In genomic region chr17:28777178-28777577, GRCh38 we compare ENCODE assay signal across 16 cellular contexts. TPM values are rescaled to one million over a fixed set of nuclear protein-coding genes. Genes with fewer than 3 reads are reported as not detected.
A peak's percentile ranks its signal among the peaks of the same experiment; 100 is the strongest.
DNase-seq lines count a peak whose midpoint lies in the region; ATAC-seq and TF ChIP-seq lines count a peak whose summit lies in the region.
"Had no signal": no experiment of that assay in that cellular context is flagged by ENCODE, and none has a peak within 500 bp of the region (broad histone marks: within the 10 kb centered on the region; RNA-seq: fewer than 3 reads in every experiment).

No MANE protein-coding gene starts in this region.

- no peaks in the 10 kb centered on the region for H3K9me2 ChIP-seq in Karpas-422 (replicated peaks; ENCODE audit: insufficient read depth, low read length)

- H3K79me2 ChIP-seq in Karpas-422 (ENCODE audit: low read length) = peaks cover 86% of the 10 kb centered on the region

- H2AFZ ChIP-seq in Karpas-422 (ENCODE audit: low read length) = no peak overlapping the region

- H3K9me3 Mint-ChIP-seq in activated naive CD4-positive, alpha-beta T cell treated with anti-CD3 and anti-CD28 coated beads, Interleukin-2, amount 10 ng/mL, durations not matched to agents 7 days and 5 days = no peaks in the 10 kb centered on the region
- H3K9me3 Mint-ChIP-seq in effector memory CD8-positive, alpha-beta T cell = no peaks in the 10 kb centered on the region
- H3K9me3 Mint-ChIP-seq: stimulated activated naive CD8-positive, alpha-beta T cell treated with anti-CD3 and anti-CD28 coated beads, Interleukin-15, amount 100 ng/mL, for 72 hours had no signal

- H3K9me3 ChIP-seq in Karpas-422 (ENCODE audit: low read length) (no peaks in the 10 kb centered on the region), prostate gland (no peaks in the 10 kb centered on the region)

- no peak overlapping the region for H3K4me2 ChIP-seq in Karpas-422 (ENCODE audit: low read depth, low read length, poor library complexity, severe bottlenecking)

- H3K9ac ChIP-seq in Karpas-422 (ENCODE audit: low read length) = no peak overlapping the region

- H4K20me1 ChIP-seq in Karpas-422 (ENCODE audit: insufficient read depth, low read depth, low read length) = no peaks in the 10 kb centered on the region

- H3K4me3 Mint-ChIP-seq in activated naive CD4-positive, alpha-beta T cell treated with anti-CD3 and anti-CD28 coated beads, Interleukin-2, amount 10 ng/mL, durations not matched to agents 7 days and 5 days = no peak overlapping the region
- H3K4me3 Mint-ChIP-seq in effector memory CD8-positive, alpha-beta T cell = no peak overlapping the region
- H3K4me3 Mint-ChIP-seq: brain; stimulated activated naive CD8-positive, alpha-beta T cell treated with anti-CD3 and anti-CD28 coated beads, Interleukin-15, amount 100 ng/mL, for 72 hours had no signal

- H3K27me3 ChIP-seq in Karpas-422 (ENCODE audit: low read length) (no peaks in the 10 kb centered on the region), prostate gland (replicated peaks; ENCODE audit: insufficient read depth) (no peaks in the 10 kb centered on the region)
- H3K27me3 ChIP-seq: dorsolateral prefrontal cortex had no signal

- intact Hi-C loops in prostate gland (cut with DNase I) = no loop called here

- peaks cover 27% of the 10 kb centered on the region for H3K36me3 Mint-ChIP-seq in activated naive CD4-positive, alpha-beta T cell treated with anti-CD3 and anti-CD28 coated beads, Interleukin-2, amount 10 ng/mL, durations not matched to agents 7 days and 5 days
- peaks cover 17% of the 10 kb centered on the region for H3K36me3 Mint-ChIP-seq in effector memory CD8-positive, alpha-beta T cell (ENCODE audit: insufficient read depth)

- H3K4me3 ChIP-seq in Karpas-422 (ENCODE audit: low read length) (no peak overlapping the region), prostate gland (no peak overlapping the region)
- H3K4me3 ChIP-seq: dorsolateral prefrontal cortex had no signal

- peaks cover 24% of the 10 kb centered on the region for H3K4me1 Mint-ChIP-seq in activated naive CD4-positive, alpha-beta T cell treated with anti-CD3 and anti-CD28 coated beads, Interleukin-2, amount 10 ng/mL, durations not matched to agents 7 days and 5 days
- H3K4me1 Mint-ChIP-seq in effector memory CD8-positive, alpha-beta T cell (ENCODE audit: low read depth in 2 of 2) = peaks cover 18 to 39% of the 10 kb centered on the region in 2 donors

- no peak for TF ChIP-seq POLR2A in prostate gland (IDR thresholded peaks at IDR 0.05)

- CTCF ChIA-PET in activated naive CD4-positive, alpha-beta T cell treated with anti-CD3 and anti-CD28 coated beads, Interleukin-2, amount 10 ng/mL, durations not matched to agents 7 days and 5 days (lab: Charles Lee) = interaction anchor here (2.0 kb wide), 1 partner anchor 13 kb away, joined by 7 read pairs; no protein-coding TSS in a partner anchor

- H3K27ac ChIP-seq in Karpas-422 (ENCODE audit: low read length) (peak overlapping the region; percentile 41), prostate gland (peak overlapping the region in 1 of 2 donors; percentile 32)

- H3K27ac Mint-ChIP-seq in activated naive CD4-positive, alpha-beta T cell treated with anti-CD3 and anti-CD28 coated beads, Interleukin-2, amount 10 ng/mL, durations not matched to agents 7 days and 5 days = peak overlapping the region; percentile 38
- H3K27ac Mint-ChIP-seq in effector memory CD8-positive, alpha-beta T cell = peak overlapping the region; percentile 77 to 80

- H3K36me3 ChIP-seq in Karpas-422 (ENCODE audit: insufficient read depth, low read length) (no peaks in the 10 kb centered on the region), prostate gland (no peaks in the 10 kb centered on the region)

- no peak for TF ChIP-seq CTCF in prostate gland (IDR thresholded peaks at IDR 0.05)

- no peak for DNase-seq in activated naive CD4-positive, alpha-beta T cell treated with anti-CD3 and anti-CD28 coated beads, Interleukin-2, amount 10 ng/mL, durations not matched to agents 7 days and 5 days
- DNase-seq in activated naive CD4-positive, alpha-beta T cell treated with anti-CD3 and anti-CD28 coated beads, Interleukin-2, amount 50 U/mL, for 16 hours = no peak
- DNase-seq in Karpas-422 (no peak), prostate gland (ENCODE audit: low spot score) (peak; percentile 39), NCI-H1436 (lab: John Stamatoyannopoulos, UW) (no peak), NCI-H2196 treated with DMSO at 0.1 percent for 48 hours (lab: John Stamatoyannopoulos, UW; ENCODE audit: unreplicated experiment) (no peak)
- no peak for DNase-seq in effector memory CD8-positive, alpha-beta T cell
- DNase-seq: activated CD4-positive, CD25-positive, alpha-beta regulatory T cell treated with anti-CD3 and anti-CD28 coated beads, Interleukin-2, amount 50 U/mL, for 72 hours; DMS 273 treated with DMSO at 0.1 percent for 48 hours; dorsolateral prefrontal cortex; kidney glomerular epithelial cell; NCI-H2107; stimulated activated naive CD8-positive, alpha-beta T cell treated with anti-CD3 and anti-CD28 coated beads, Interleukin-15, amount 100 ng/mL, for 72 hours had no signal

- no peak for ATAC-seq in effector memory CD8-positive, alpha-beta T cell (replicated peaks)
- ATAC-seq in HG02588 (IDR thresholded peaks at IDR 0.05; ENCODE audit: unreplicated experiment) = no peak
- ATAC-seq: HepG2; stimulated activated naive CD8-positive, alpha-beta T cell treated with anti-CD3 and anti-CD28 coated beads, Interleukin-15, amount 100 ng/mL, for 72 hours had no signal

- H3K4me1 ChIP-seq in Karpas-422 (ENCODE audit: low read length) (peaks cover 24% of the 10 kb centered on the region), prostate gland (replicated peaks) (no peaks in the 10 kb centered on the region)

- 14% methylated on average over 1 of the region's 1 CpG for WGBS in prostate gland

- no peaks in the 10 kb centered on the region for H3K27me3 Mint-ChIP-seq in activated naive CD4-positive, alpha-beta T cell treated with anti-CD3 and anti-CD28 coated beads, Interleukin-2, amount 10 ng/mL, durations not matched to agents 7 days and 5 days
- H3K27me3 Mint-ChIP-seq in effector memory CD8-positive, alpha-beta T cell = no peaks in the 10 kb centered on the region
- H3K27me3 Mint-ChIP-seq: brain; stimulated activated naive CD8-positive, alpha-beta T cell treated with anti-CD3 and anti-CD28 coated beads, Interleukin-15, amount 100 ng/mL, for 72 hours had no signal

RNA-seq across cellular contexts. Expression of gene TRAF4, which starts 33.4 kb away (rescaled TPM):
- total RNA-seq in Karpas-422 (2014; rRNA removed; shearing (Covaris generic); ENCODE audit: low replicate concordance) = 40.1 and 40.7 TPM in 2 replicates
- total RNA-seq in prostate gland = 10 to 100 TPM; 43.1 to 59.8 TPM

RNA-seq across cellular contexts. Expression of gene NEK8, which starts 48.6 kb away (rescaled TPM):
- total RNA-seq in Karpas-422 (2014; rRNA removed; shearing (Covaris generic); ENCODE audit: low replicate concordance) = 9.4 and 13.8 TPM in 2 replicates
- total RNA-seq in prostate gland = 10 to 100 TPM in 1 of 2 donors, 1 to 10 TPM in 1; 5.1 to 13.2 TPM

RNA-seq across cellular contexts. Expression of gene TLCD1, which starts 51.1 kb away (rescaled TPM):
- total RNA-seq in Karpas-422 (2014; rRNA removed; shearing (Covaris generic); ENCODE audit: low replicate concordance) = 2.1 and 3.8 TPM in 2 replicates
- 10 to 100 TPM in 1 of 2 donors, 1 to 10 TPM in 1; 5.3 to 19.6 TPM for total RNA-seq in prostate gland

RNA-seq across cellular contexts. Expression of gene RPL23A, which starts 57.4 kb away (rescaled TPM):
- total RNA-seq in Karpas-422 (2014; rRNA removed; shearing (Covaris generic); ENCODE audit: low replicate concordance) = 1,170 and 1,763 TPM in 2 replicates
- 100 to 1,000 TPM; 417 to 657 TPM for total RNA-seq in prostate gland

RNA-seq across cellular contexts. Expression of gene RAB34, which starts 59.5 kb away (rescaled TPM):
- not detected in 2 replicates for total RNA-seq in Karpas-422 (2014; rRNA removed; shearing (Covaris generic); ENCODE audit: low replicate concordance)
- total RNA-seq in prostate gland = 100 to 1,000 TPM; 165 to 181 TPM
